Comparison of ENCODE assay signal across 1 cellular context in genomic region chr9:94867281-94867841, GRCh38.
TF ChIP-seq lines count a peak whose summit lies in the region.

No MANE protein-coding gene starts in this region.

TF ChIP-seq in HepG2, 621 proteins besides CTCF, POLR2A, EP300 and RAD21 (continued from another document and continues in another):
- TF ChIP-seq ZBTB3 (CRISPR knock-in tag; IDR thresholded peaks at IDR 0.05; ENCODE audit: borderline replicate concordance, low read depth) (no peak), CBX2 (IDR thresholded peaks at IDR 0.05; ENCODE audit: low read depth, low read length) (no peak), CBX2 (CRISPR knock-in tag; IDR thresholded peaks at IDR 0.05; ENCODE audit: low read depth) (no peak), JUN (CRISPR knock-in tag; IDR thresholded peaks at IDR 0.05) (no peak), ZNF660 (CRISPR knock-in tag; IDR thresholded peaks at IDR 0.05; ENCODE audit: borderline replicate concordance, low read depth) (no peak), CHD4 (IDR thresholded peaks at IDR 0.05; ENCODE audit: borderline replicate concordance, low read length) (no peak), ZNF512 (CRISPR knock-in tag; IDR thresholded peaks at IDR 0.05) (no peak), ZNF354B (CRISPR knock-in tag; IDR thresholded peaks at IDR 0.05) (no peak), ZBTB34 (CRISPR knock-in tag; IDR thresholded peaks at IDR 0.05) (no peak), FOXC1 (CRISPR knock-in tag; IDR thresholded peaks at IDR 0.05; ENCODE audit: borderline replicate concordance) (no peak), ZNF780A (CRISPR knock-in tag; IDR thresholded peaks at IDR 0.05) (no peak), SMARCE1 (IDR thresholded peaks at IDR 0.05; ENCODE audit: borderline replicate concordance) (no peak), RORA (CRISPR knock-in tag; IDR thresholded peaks at IDR 0.05) (no peak), CERS6 (CRISPR knock-in tag; IDR thresholded peaks at IDR 0.05) (no peak), ETV6 (CRISPR knock-in tag; conservative IDR thresholded peaks at IDR 0.05) (no peak), ISX (CRISPR knock-in tag; conservative IDR thresholded peaks at IDR 0.05) (no peak), HMGXB4 (CRISPR knock-in tag; IDR thresholded peaks at IDR 0.05; ENCODE audit: borderline replicate concordance in 1 of 2, low read depth in 1 of 2) (no peak), RFX5 (IDR thresholded peaks at IDR 0.05; ENCODE audit: low read depth, low read length) (no peak; the same call in 1 of the 2 replicates), JDP2 (CRISPR knock-in tag; IDR thresholded peaks at IDR 0.05; ENCODE audit: borderline replicate concordance) (no peak), SSRP1 (CRISPR knock-in tag; IDR thresholded peaks at IDR 0.05) (no peak), HIVEP1 (CRISPR knock-in tag; IDR thresholded peaks at IDR 0.05) (no peak), U2AF1 (optimal IDR thresholded peaks at IDR 0.05; ENCODE audit: low read depth, low read length) (no peak), GTF3A (CRISPR knock-in tag; conservative IDR thresholded peaks at IDR 0.05) (no peak), GZF1 (CRISPR knock-in tag; IDR thresholded peaks at IDR 0.05) (no peak), MXD3 (CRISPR knock-in tag; IDR thresholded peaks at IDR 0.05) (no peak), HMG20A (CRISPR knock-in tag; IDR thresholded peaks at IDR 0.05; ENCODE audit: borderline replicate concordance) (peak; percentile 78; the same call in 1 of the 2 replicates), ISL2 (CRISPR knock-in tag; IDR thresholded peaks at IDR 0.05) (peak; percentile 62), ZNF547 (CRISPR knock-in tag; IDR thresholded peaks at IDR 0.05) (no peak; the same call in 1 of the 2 replicates), SMAD1 (CRISPR knock-in tag; IDR thresholded peaks at IDR 0.05; ENCODE audit: borderline replicate concordance, low read depth) (no peak), ZNF460 (CRISPR knock-in tag; IDR thresholded peaks at IDR 0.05; ENCODE audit: borderline replicate concordance) (no peak), CEBPG (CRISPR knock-in tag; IDR thresholded peaks at IDR 0.05) (peak; percentile 87), TBX2 (CRISPR knock-in tag; IDR thresholded peaks at IDR 0.05; ENCODE audit: borderline replicate concordance) (peak; percentile 66; the same call in 1 of the 2 replicates), ZNF274 (CRISPR knock-in tag; IDR thresholded peaks at IDR 0.05) (no peak), PLRG1 (conservative IDR thresholded peaks at IDR 0.05) (no peak), ZFY (CRISPR knock-in tag; IDR thresholded peaks at IDR 0.05) (peak; percentile 56), CEBPZ (IDR thresholded peaks at IDR 0.05; ENCODE audit: low read length) (no peak), ZNF879 (CRISPR knock-in tag; IDR thresholded peaks at IDR 0.05) (no peak), NR2F6 (IDR thresholded peaks at IDR 0.05) (peak; percentile 80), NR2F6 (CRISPR knock-in tag; IDR thresholded peaks at IDR 0.05) (peak; percentile 95), NAIF1 (CRISPR knock-in tag; IDR thresholded peaks at IDR 0.05; ENCODE audit: borderline replicate concordance) (peak; percentile 56; the same call in 1 of the 2 replicates), CHD2 (IDR thresholded peaks at IDR 0.05; ENCODE audit: low read depth, low read length) (no peak), BORCS8-MEF2B (CRISPR knock-in tag; IDR thresholded peaks at IDR 0.05) (no peak), ZNF30 (CRISPR knock-in tag; IDR thresholded peaks at IDR 0.05) (no peak), KAT2B (IDR thresholded peaks at IDR 0.05; ENCODE audit: borderline replicate concordance, low read depth, low read length) (no peak), ZZZ3 (CRISPR knock-in tag; IDR thresholded peaks at IDR 0.05; ENCODE audit: borderline replicate concordance) (no peak), SNAPC5 (CRISPR knock-in tag; IDR thresholded peaks at IDR 0.05; ENCODE audit: borderline replicate concordance) (no peak), SIX1 (CRISPR knock-in tag; IDR thresholded peaks at IDR 0.05; ENCODE audit: borderline replicate concordance) (peak; percentile 51; the same call in 1 of the 2 replicates), HNRNPK (IDR thresholded peaks at IDR 0.05; ENCODE audit: low read depth, low read length, poor library complexity, severe bottlenecking) (no peak), MIER2 (CRISPR knock-in tag; IDR thresholded peaks at IDR 0.05) (no peak), NBN (conservative IDR thresholded peaks at IDR 0.05) (no peak), CEBPB (IDR thresholded peaks at IDR 0.05; ENCODE audit: borderline replicate concordance, low read depth, low read length) (peak; percentile 47; the same call in 1 of the 2 replicates), PBX3 (CRISPR knock-in tag; IDR thresholded peaks at IDR 0.05; ENCODE audit: borderline replicate concordance) (no peak), EHMT2 (IDR thresholded peaks at IDR 0.05; ENCODE audit: borderline replicate concordance, low read depth, low read length) (no peak), SPEN (CRISPR knock-in tag; IDR thresholded peaks at IDR 0.05; ENCODE audit: low read depth) (no peak), FOSL1 (CRISPR knock-in tag; IDR thresholded peaks at IDR 0.05; ENCODE audit: borderline replicate concordance) (no peak), AGO1 (IDR thresholded peaks at IDR 0.05; ENCODE audit: low read depth, low read length, poor library complexity, severe bottlenecking) (no peak), SUZ12 (IDR thresholded peaks at IDR 0.05; ENCODE audit: low read depth, low read length) (no peak), ZNF12 (CRISPR knock-in tag; IDR thresholded peaks at IDR 0.05) (peak; percentile 94), ZXDC (CRISPR knock-in tag; IDR thresholded peaks at IDR 0.05) (no peak), ZNF75D (CRISPR knock-in tag; IDR thresholded peaks at IDR 0.05; ENCODE audit: borderline replicate concordance) (no peak), ZNF235 (CRISPR knock-in tag; IDR thresholded peaks at IDR 0.05; ENCODE audit: borderline replicate concordance) (no peak), CCDC6 (CRISPR knock-in tag; IDR thresholded peaks at IDR 0.05) (no peak), JUNB (CRISPR knock-in tag; IDR thresholded peaks at IDR 0.05; ENCODE audit: borderline replicate concordance) (no peak), ZNF768 (CRISPR knock-in tag; IDR thresholded peaks at IDR 0.05) (no peak), RAD51 (IDR thresholded peaks at IDR 0.05; ENCODE audit: borderline replicate concordance) (no peak), CREBL2 (CRISPR knock-in tag; IDR thresholded peaks at IDR 0.05; ENCODE audit: borderline replicate concordance) (no peak)
